ENCODE assay signal across 9 cellular contexts in genomic region chr11:64121637-64122410, GRCh38. TPM values are rescaled to one million over a fixed set of nuclear protein-coding genes. Genes with fewer than 3 reads are reported as not detected.
DNase-seq lines count a peak whose midpoint lies in the region; ATAC-seq, FAIRE-seq and TF ChIP-seq lines count a peak whose summit lies in the region.
"Had no signal": no experiment of that assay in that cellular context is flagged by ENCODE, and none has a peak within 500 bp of the region (broad histone marks: within the 10 kb centered on the region; RNA-seq: fewer than 3 reads in every experiment).

No MANE protein-coding gene starts in this region.

- H3K4me3 ChIP-seq in fibroblast of pulmonary artery (replicated peaks; ENCODE audit: low read depth, low read length) (no peak overlapping the region), gastrocnemius medialis (no peak overlapping the region)

- in situ Hi-C loops in gastrocnemius medialis (cut with MboI; ENCODE audit: low sequenced_read_pairs in 4 of 4) = no loop called here

- no peaks in the 10 kb centered on the region for H3K27me3 ChIP-seq in gastrocnemius medialis

- peaks cover 26 to 42% of the 10 kb centered on the region in 2 donors for H3K4me1 ChIP-seq in gastrocnemius medialis

- no peaks in the 10 kb centered on the region for H3K36me3 ChIP-seq in gastrocnemius medialis

- TF ChIP-seq POLR2A in gastrocnemius medialis (IDR thresholded peaks at IDR 0.05) = no peak

- no peaks in the 10 kb centered on the region for H3K9me3 ChIP-seq in gastrocnemius medialis

- no peak for ATAC-seq in gastrocnemius medialis

- intact Hi-C loops in gastrocnemius medialis (cut with DNase I; ENCODE audit: low total_unique reads) = no loop called here

- TF ChIP-seq CTCF in fibroblast of pulmonary artery (IDR thresholded peaks at IDR 0.05; ENCODE audit: low read length, missing control alignments) (no peak), gastrocnemius medialis (IDR thresholded peaks at IDR 0.05 in 4 of 5, conservative IDR thresholded peaks at IDR 0.05 in 1 of 5) (no peak)

- peak; percentile 91 for FAIRE-seq in RCC 7860 (lab: Jason Lieb, UNC)
- FAIRE-seq: G401.6 had no signal

- H3K27ac ChIP-seq in gastrocnemius medialis = peak overlapping the region; percentile 56 to 73 (median 66)

- peak; percentile 33 for DNase-seq in GM04504 (ENCODE audit: low read depth)
- peak; percentile 76 for DNase-seq in RCC 7860 (ENCODE audit: low spot score)
- peak; percentile 42 for DNase-seq in fibroblast of pulmonary artery (ENCODE audit: low read depth)
- no peak for DNase-seq in gastrocnemius medialis
- no peak for DNase-seq in NCI-H345 treated with DMSO at 0.1 percent for 48 hours (lab: John Stamatoyannopoulos, UW; ENCODE audit: unreplicated experiment)
- DNase-seq in KG1 (lab: John Stamatoyannopoulos, UW) = no peak
- no peak for DNase-seq in C1 segment of cervical spinal cord (lab: John Stamatoyannopoulos, UW)
- no peak for DNase-seq in superior temporal gyrus (ENCODE audit: extremely low spot score)

RNA-seq across cellular contexts. Expression of gene MACROD1, which starts 44.1 kb away (rescaled TPM):
- total RNA-seq in gastrocnemius medialis = 100 to 1,000 TPM; 162 to 308 (median 205) TPM

Comparison
In these comparisons a context has a peak if more than half of its experiments do, and no peak if none do; other contexts are left out.
1. DNase-seq: peak in GM04504 (single experiment), RCC 7860 (single experiment) and fibroblast of pulmonary artery (single experiment); none in gastrocnemius medialis (0 of 2), NCI-H345 treated with DMSO at 0.1 percent for 48 hours (single experiment), KG1 (single experiment), C1 segment of cervical spinal cord (0 of 14) and superior temporal gyrus (single experiment).